ENCODE assay signal across 18 cellular contexts in genomic region chr4:5143306-5143861, GRCh38.
"Had no signal": no experiment of that assay in that cellular context is flagged by ENCODE, and none has a peak within 500 bp of the region (broad histone marks: within the 10 kb centered on the region; RNA-seq: fewer than 3 reads in every experiment).

No MANE protein-coding gene starts in this region.

- H3K27ac Mint-ChIP-seq: immature natural killer cell; mesothelial cell of epicardium; natural killer cell treated with Interleukin-12 subunit alpha and Interleukin-12 subunit beta and Interleukin-15 and Interleukin-18, amount 100 ng/mL, for 72 hours; stimulated activated naive B cell treated with anti-CD40 and anti-IgM and Interleukin-4, amounts not matched to agents 10 μg/mL and 1 μg/mL and 100 μg/mL, for 72 hours; stimulated activated naive CD8-positive, alpha-beta T cell treated with anti-CD3 and anti-CD28 coated beads, Interleukin-15, Interleukin-2, amounts not matched to agents 100 ng/mL and 50 ng/mL, for 24 hours had no signal

- H3K4me3 ChIP-seq: coronary artery, esophagus squamous epithelium, mucosa of descending colon, prostate gland, sigmoid colon, suprapubic skin, transverse colon, upper lobe of right lung had no signal

- H3K36me3 Mint-ChIP-seq: immature natural killer cell; mesothelial cell of epicardium; naive B cell; natural killer cell treated with Interleukin-12 subunit alpha and Interleukin-12 subunit beta and Interleukin-15 and Interleukin-18, amount 100 ng/mL, for 72 hours; stimulated activated naive B cell treated with anti-CD40 and anti-IgM and Interleukin-4, amounts not matched to agents 10 μg/mL and 1 μg/mL and 100 μg/mL, for 72 hours had no signal

- H3K9me3 Mint-ChIP-seq: immature natural killer cell; mesothelial cell of epicardium; naive B cell; natural killer cell treated with Interleukin-12 subunit alpha and Interleukin-12 subunit beta and Interleukin-15 and Interleukin-18, amount 100 ng/mL, for 72 hours; stimulated activated naive B cell treated with anti-CD40 and anti-IgM and Interleukin-4, amounts not matched to agents 10 μg/mL and 1 μg/mL and 100 μg/mL, for 72 hours; stimulated activated naive CD8-positive, alpha-beta T cell treated with anti-CD3 and anti-CD28 coated beads, Interleukin-15, Interleukin-2, amounts not matched to agents 100 ng/mL and 50 ng/mL, for 24 hours had no signal

- H3K9me3 ChIP-seq: esophagus squamous epithelium, mucosa of descending colon, prostate gland, sigmoid colon, suprapubic skin, transverse colon, upper lobe of right lung had no signal

- H3K4me3 Mint-ChIP-seq: immature natural killer cell; mesothelial cell of epicardium; natural killer cell treated with Interleukin-12 subunit alpha and Interleukin-12 subunit beta and Interleukin-15 and Interleukin-18, amount 100 ng/mL, for 72 hours; neural crest cell; stimulated activated naive B cell treated with anti-CD40 and anti-IgM and Interleukin-4, amounts not matched to agents 10 μg/mL and 1 μg/mL and 100 μg/mL, for 72 hours; stimulated activated naive CD8-positive, alpha-beta T cell treated with anti-CD3 and anti-CD28 coated beads, Interleukin-15, Interleukin-2, amounts not matched to agents 100 ng/mL and 50 ng/mL, for 24 hours had no signal

- ATAC-seq: mucosa of descending colon; stimulated activated naive B cell treated with anti-CD40 and anti-IgM and Interleukin-4, amounts not matched to agents 10 μg/mL and 1 μg/mL and 100 μg/mL, for 72 hours had no signal

- H3K27me3 ChIP-seq: esophagus squamous epithelium, sigmoid colon, suprapubic skin, transverse colon, upper lobe of right lung had no signal

- H3K4me1 Mint-ChIP-seq: immature natural killer cell; mesothelial cell of epicardium; naive B cell; neural crest cell; stimulated activated naive B cell treated with anti-CD40 and anti-IgM and Interleukin-4, amounts not matched to agents 10 μg/mL and 1 μg/mL and 100 μg/mL, for 72 hours had no signal

- DNase-seq: effector memory CD4-positive, alpha-beta T cell; esophagus squamous epithelium; foreskin melanocyte; immature natural killer cell; naive B cell; sigmoid colon; stimulated activated CD4-positive, alpha-beta T cell treated with anti-CD3 and anti-CD28 coated beads, Interleukin-4, amount 100 ng/mL, for 4 hours; stimulated activated naive B cell treated with anti-CD40 and anti-IgM and Interleukin-4, amounts not matched to agents 10 μg/mL and 1 μg/mL and 100 μg/mL, for 72 hours; upper lobe of right lung had no signal

- H3K4me1 ChIP-seq: prostate gland, sigmoid colon, suprapubic skin, transverse colon, upper lobe of right lung had no signal

- H3K27me3 Mint-ChIP-seq: naive B cell; stimulated activated naive B cell treated with anti-CD40 and anti-IgM and Interleukin-4, amounts not matched to agents 10 μg/mL and 1 μg/mL and 100 μg/mL, for 72 hours; stimulated activated naive CD8-positive, alpha-beta T cell treated with anti-CD3 and anti-CD28 coated beads, Interleukin-15, Interleukin-2, amounts not matched to agents 100 ng/mL and 50 ng/mL, for 24 hours had no signal

- H3K36me3 ChIP-seq: esophagus squamous epithelium, prostate gland, sigmoid colon, suprapubic skin, transverse colon, upper lobe of right lung had no signal

- H3K27ac ChIP-seq: coronary artery, prostate gland, suprapubic skin, transverse colon, upper lobe of right lung had no signal
